ENCODE assay signal across 2 cellular contexts in the genomic region with DNA sequence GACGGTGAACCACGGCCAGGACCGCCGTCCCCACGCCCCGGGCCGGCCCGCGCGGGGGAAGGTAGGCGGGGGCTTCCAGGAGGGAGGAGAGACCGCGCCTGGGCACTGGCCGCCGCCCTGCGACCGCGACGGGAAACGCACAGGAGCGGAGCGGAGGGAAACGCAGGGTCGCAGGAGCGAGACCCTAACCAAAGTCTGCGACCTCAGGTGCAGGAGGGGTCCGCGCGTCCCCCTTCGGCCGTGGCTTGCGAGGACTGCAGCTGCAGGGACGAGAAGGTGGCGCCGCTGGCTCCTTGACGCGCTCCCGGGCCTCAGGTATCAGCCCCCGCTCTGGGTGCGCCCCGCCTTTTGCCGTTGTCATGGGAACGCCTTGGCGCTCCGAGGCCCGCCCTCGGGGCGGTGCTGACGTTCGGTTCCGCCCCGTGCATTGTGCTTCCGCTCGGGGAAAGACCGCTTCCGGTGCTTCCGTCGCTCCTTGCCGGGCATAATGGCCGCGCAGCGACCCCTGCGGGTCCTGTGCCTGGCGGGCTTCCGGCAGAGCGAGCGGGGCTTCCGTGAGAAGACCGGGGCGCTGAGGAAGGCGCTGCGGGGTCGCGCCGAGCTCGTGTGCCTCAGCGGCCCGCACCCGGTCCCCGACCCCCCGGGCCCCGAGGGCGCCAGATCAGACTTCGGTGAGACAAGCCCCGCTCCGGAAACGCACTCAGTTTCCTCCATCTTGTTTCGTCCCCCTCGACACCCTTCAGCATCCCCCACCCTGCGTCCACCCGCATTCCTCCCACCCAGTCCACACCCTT.
TF ChIP-seq lines count a peak whose summit lies in the region.

A gene (plus strand): TSS at position 462 of the 794 bp plus-strand sequence. CDS start 26 bp downstream, at position 488.

TF ChIP-seq in HEK293, 187 proteins besides CTCF, POLR2A, EP300 and RAD21 (continued from another document and continues in another):
- TF ChIP-seq, protein P1, sequence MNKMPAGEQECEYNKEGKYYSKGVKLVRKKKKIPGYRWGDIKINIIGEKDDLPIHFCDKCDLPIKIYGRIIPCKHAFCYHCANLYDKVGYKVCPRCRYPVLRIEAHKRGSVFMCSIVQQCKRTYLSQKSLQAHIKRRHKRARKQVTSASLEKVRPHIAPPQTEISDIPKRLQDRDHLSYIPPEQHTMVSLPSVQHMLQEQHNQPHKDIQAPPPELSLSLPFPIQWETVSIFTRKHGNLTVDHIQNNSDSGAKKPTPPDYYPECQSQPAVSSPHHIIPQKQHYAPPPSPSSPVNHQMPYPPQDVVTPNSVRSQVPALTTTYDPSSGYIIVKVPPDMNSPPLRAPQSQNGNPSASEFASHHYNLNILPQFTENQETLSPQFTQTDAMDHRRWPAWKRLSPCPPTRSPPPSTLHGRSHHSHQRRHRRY (tag by site-specific recombination; IDR thresholded peaks at IDR 0.05): no peak
- TF ChIP-seq OVOL3 (tag by site-specific recombination; IDR thresholded peaks at IDR 0.05) (no peak), ZNF585B (tag by site-specific recombination; IDR thresholded peaks at IDR 0.05) (no peak), ZNF423 (tag by site-specific recombination; IDR thresholded peaks at IDR 0.05) (peak; percentile 46; the same call in 1 of the 2 replicates), ZNF121 (tag by site-specific recombination; IDR thresholded peaks at IDR 0.05) (no peak), SP2 (tag by site-specific recombination; IDR thresholded peaks at IDR 0.05) (peak; percentile 95), ZBTB21 (tag by site-specific recombination; IDR thresholded peaks at IDR 0.05) (0 out of 2 replicates have a peak, but pooled peaks have one; percentile 37), YY1 (tag by site-specific recombination; IDR thresholded peaks at IDR 0.05) (peak; percentile 98), ZNF629 (tag by site-specific recombination; IDR thresholded peaks at IDR 0.05) (peak; percentile 80), KLF8 (tag by site-specific recombination; IDR thresholded peaks at IDR 0.05) (peak; percentile 85), KLF9 (tag by site-specific recombination; IDR thresholded peaks at IDR 0.05; ENCODE audit: low read depth) (peak; percentile 70), KLF10 (tag by site-specific recombination; IDR thresholded peaks at IDR 0.05) (0 out of 2 replicates have a peak, but pooled peaks have one; percentile 37), PRDM1 (tag by site-specific recombination; IDR thresholded peaks at IDR 0.05) (no peak), ZNF132 (tag by site-specific recombination; IDR thresholded peaks at IDR 0.05; ENCODE audit: borderline replicate concordance) (no peak), BCL11A (tag by site-specific recombination; IDR thresholded peaks at IDR 0.05; ENCODE audit: low read depth) (no peak), KLF16 (tag by site-specific recombination; IDR thresholded peaks at IDR 0.05) (peak; percentile 67), ZNF157 (tag by site-specific recombination; IDR thresholded peaks at IDR 0.05) (0 out of 2 replicates have a peak, but pooled peaks have one; percentile 9), ZNF19 (tag by site-specific recombination; IDR thresholded peaks at IDR 0.05; ENCODE audit: low read depth) (no peak), ZNF324 (tag by site-specific recombination; IDR thresholded peaks at IDR 0.05) (no peak; the same call in 1 of the 2 replicates), ZFP69B (tag by site-specific recombination; IDR thresholded peaks at IDR 0.05) (0 out of 2 replicates have a peak, but pooled peaks have one; percentile 22), ZNF626 (tag by site-specific recombination; IDR thresholded peaks at IDR 0.05) (no peak)
- TF ChIP-seq, protein P2, sequence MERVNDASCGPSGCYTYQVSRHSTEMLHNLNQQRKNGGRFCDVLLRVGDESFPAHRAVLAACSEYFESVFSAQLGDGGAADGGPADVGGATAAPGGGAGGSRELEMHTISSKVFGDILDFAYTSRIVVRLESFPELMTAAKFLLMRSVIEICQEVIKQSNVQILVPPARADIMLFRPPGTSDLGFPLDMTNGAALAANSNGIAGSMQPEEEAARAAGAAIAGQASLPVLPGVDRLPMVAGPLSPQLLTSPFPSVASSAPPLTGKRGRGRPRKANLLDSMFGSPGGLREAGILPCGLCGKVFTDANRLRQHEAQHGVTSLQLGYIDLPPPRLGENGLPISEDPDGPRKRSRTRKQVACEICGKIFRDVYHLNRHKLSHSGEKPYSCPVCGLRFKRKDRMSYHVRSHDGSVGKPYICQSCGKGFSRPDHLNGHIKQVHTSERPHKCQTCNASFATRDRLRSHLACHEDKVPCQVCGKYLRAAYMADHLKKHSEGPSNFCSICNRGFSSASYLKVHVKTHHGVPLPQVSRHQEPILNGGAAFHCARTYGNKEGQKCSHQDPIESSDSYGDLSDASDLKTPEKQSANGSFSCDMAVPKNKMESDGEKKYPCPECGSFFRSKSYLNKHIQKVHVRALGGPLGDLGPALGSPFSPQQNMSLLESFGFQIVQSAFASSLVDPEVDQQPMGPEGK (tag by site-specific recombination; IDR thresholded peaks at IDR 0.05): peak; percentile 95; the same call in 1 of the 2 replicates
- TF ChIP-seq, protein P3, sequence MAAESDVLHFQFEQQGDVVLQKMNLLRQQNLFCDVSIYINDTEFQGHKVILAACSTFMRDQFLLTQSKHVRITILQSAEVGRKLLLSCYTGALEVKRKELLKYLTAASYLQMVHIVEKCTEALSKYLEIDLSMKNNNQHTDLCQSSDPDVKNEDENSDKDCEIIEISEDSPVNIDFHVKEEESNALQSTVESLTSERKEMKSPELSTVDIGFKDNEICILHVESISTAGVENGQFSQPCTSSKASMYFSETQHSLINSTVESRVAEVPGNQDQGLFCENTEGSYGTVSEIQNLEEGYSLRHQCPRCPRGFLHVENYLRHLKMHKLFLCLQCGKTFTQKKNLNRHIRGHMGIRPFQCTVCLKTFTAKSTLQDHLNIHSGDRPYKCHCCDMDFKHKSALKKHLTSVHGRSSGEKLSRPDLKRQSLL (tag by site-specific recombination; IDR thresholded peaks at IDR 0.05): peak; percentile 36; the same call in 1 of the 2 replicates
- TF ChIP-seq, protein P4, sequence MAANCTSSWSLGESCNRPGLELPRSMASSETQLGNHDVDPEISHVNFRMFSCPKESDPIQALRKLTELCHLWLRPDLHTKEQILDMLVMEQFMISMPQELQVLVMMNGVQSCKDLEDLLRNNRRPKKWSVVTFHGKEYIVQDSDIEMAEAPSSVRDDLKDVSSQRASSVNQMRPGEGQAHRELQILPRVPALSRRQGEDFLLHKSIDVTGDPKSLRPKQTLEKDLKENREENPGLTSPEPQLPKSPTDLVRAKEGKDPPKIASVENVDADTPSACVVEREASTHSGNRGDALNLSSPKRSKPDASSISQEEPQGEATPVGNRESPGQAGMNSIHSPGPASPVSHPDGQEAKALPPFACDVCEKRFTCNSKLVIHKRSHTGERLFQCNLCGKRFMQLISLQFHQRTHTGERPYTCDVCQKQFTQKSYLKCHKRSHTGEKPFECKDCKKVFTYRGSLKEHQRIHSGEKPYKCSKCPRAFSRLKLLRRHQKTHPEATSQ (tag by site-specific recombination; IDR thresholded peaks at IDR 0.05): 0 out of 2 replicates have a peak, but pooled peaks have one; percentile 45
- TF ChIP-seq, protein P5, sequence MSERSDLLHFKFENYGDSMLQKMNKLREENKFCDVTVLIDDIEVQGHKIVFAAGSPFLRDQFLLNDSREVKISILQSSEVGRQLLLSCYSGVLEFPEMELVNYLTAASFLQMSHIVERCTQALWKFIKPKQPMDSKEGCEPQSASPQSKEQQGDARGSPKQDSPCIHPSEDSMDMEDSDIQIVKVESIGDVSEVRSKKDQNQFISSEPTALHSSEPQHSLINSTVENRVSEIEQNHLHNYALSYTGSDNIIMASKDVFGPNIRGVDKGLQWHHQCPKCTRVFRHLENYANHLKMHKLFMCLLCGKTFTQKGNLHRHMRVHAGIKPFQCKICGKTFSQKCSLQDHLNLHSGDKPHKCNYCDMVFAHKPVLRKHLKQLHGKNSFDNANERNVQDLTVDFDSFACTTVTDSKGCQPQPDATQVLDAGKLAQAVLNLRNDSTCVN (tag by site-specific recombination; optimal IDR thresholded peaks at IDR 0.05): peak; percentile 79

TF ChIP-seq in SK-N-SH, 30 proteins besides CTCF, POLR2A, EP300 and RAD21 (continued from another document):
- TF ChIP-seq NRF1 (IDR thresholded peaks at IDR 0.05; ENCODE audit: low read depth, low read length): 0 out of 2 replicates have a peak, but pooled peaks have one; percentile 15
- peak; percentile 82 for TF ChIP-seq SIN3A (IDR thresholded peaks at IDR 0.05; ENCODE audit: borderline replicate concordance, low read depth, low read length)
TF ChIP-seq in SK-N-SH: peak in this region for 13.
